Comparison of ENCODE assay signal across 8 cellular contexts in genomic region chr9:80605129-80605528, GRCh38.
A peak's percentile ranks its signal among the peaks of the same experiment; 100 is the strongest.
DNase-seq lines count a peak whose midpoint lies in the region; ATAC-seq and TF ChIP-seq lines count a peak whose summit lies in the region.

No MANE protein-coding gene starts in this region.

- no peaks in the 10 kb centered on the region for H3K36me3 Mint-ChIP-seq in T-helper 2 cell treated with Interferon-gamma antibody and Interleukin-4, amounts not matched to agents 5 μg/mL and 100 μg/mL, for 36 hours (ENCODE audit: low read depth)

- ATAC-seq in omental fat pad (ENCODE audit: low FRiP score) = peak; percentile 62
- ATAC-seq in HG03442 (IDR thresholded peaks at IDR 0.05; ENCODE audit: unreplicated experiment) = no peak

- H3K27ac Mint-ChIP-seq in T-helper 2 cell treated with Interferon-gamma antibody and Interleukin-4, amounts not matched to agents 5 μg/mL and 100 μg/mL, for 36 hours = no peak overlapping the region

- no peaks in the 10 kb centered on the region for H3K27me3 Mint-ChIP-seq in T-helper 2 cell treated with Interferon-gamma antibody and Interleukin-4, amounts not matched to agents 5 μg/mL and 100 μg/mL, for 36 hours (ENCODE audit: low read depth)

- DNase-seq in EL (peak; percentile 17), NCI-H2081 (lab: John Stamatoyannopoulos, UW) (peak; percentile 11 to 59), cerebellum (ENCODE audit: low spot score) (peak; percentile 38), omental fat pad (ENCODE audit: low spot score) (no peak), T-helper 1 cell (no peak)
- DNase-seq in activated CD4-positive, alpha-beta T cell treated with anti-CD3 and anti-CD28 coated beads for 48 hours = no peak
- no peak for DNase-seq in T-helper 2 cell treated with Interferon-gamma antibody and Interleukin-4, amounts not matched to agents 5 μg/mL and 100 μg/mL, for 36 hours (ENCODE audit: low spot score)

- no peak for TF ChIP-seq CTCF in omental fat pad (IDR thresholded peaks at IDR 0.05)

- H3K4me3 Mint-ChIP-seq in T-helper 2 cell treated with Interferon-gamma antibody and Interleukin-4, amounts not matched to agents 5 μg/mL and 100 μg/mL, for 36 hours = no peak overlapping the region

- H3K9me3 Mint-ChIP-seq in T-helper 2 cell treated with Interferon-gamma antibody and Interleukin-4, amounts not matched to agents 5 μg/mL and 100 μg/mL, for 36 hours = peaks cover 3% of the 10 kb centered on the region

- no peaks in the 10 kb centered on the region for H3K4me1 Mint-ChIP-seq in T-helper 2 cell treated with Interferon-gamma antibody and Interleukin-4, amounts not matched to agents 5 μg/mL and 100 μg/mL, for 36 hours (ENCODE audit: low read depth)

Comparison
In these comparisons a context has a peak if more than half of its experiments do, and no peak if none do; other contexts are left out.
1. DNase-seq: peak in EL (single experiment), NCI-H2081 (2 of 2) and cerebellum (single experiment); none in omental fat pad (single experiment), T-helper 1 cell (0 of 5), activated CD4-positive, alpha-beta T cell treated with anti-CD3 and anti-CD28 coated beads for 48 hours (single experiment) and T-helper 2 cell treated with Interferon-gamma antibody and Interleukin-4, amounts not matched to agents 5 μg/mL and 100 μg/mL, for 36 hours (single experiment).